In the genomic region with DNA sequence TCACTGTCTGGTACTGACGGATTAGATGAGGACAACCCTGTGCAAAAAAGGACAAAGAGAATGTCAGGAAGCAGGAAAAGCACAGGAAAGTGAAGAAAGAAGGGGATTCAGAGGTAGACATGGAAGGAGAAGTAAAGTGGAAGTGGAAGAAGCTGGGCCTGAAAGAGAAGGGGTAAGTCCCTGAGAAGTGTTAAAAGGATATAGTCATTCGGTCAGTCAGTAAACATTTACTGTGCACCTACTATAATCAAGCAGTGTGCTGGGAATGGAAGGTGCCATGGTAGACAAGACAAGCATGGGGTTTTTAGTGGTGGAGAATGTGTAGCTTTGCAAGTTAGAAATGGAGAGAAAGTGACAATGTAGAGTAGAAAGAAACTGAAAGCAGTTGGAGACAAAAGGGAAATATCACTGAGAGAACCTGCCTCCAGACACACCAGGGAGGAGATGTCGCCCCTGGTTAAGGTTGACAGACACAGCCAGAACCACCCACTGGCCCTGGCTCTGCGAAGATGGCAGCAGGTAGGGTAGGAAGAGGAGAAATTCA, we compare ENCODE assay signal across 1 cellular context.
TF ChIP-seq lines count a peak whose summit lies in the region.

No MANE protein-coding gene starts in this region.

TF ChIP-seq in HEK293, 187 proteins besides CTCF, POLR2A, EP300 and RAD21 (continued from another document):
- TF ChIP-seq, protein P1, sequence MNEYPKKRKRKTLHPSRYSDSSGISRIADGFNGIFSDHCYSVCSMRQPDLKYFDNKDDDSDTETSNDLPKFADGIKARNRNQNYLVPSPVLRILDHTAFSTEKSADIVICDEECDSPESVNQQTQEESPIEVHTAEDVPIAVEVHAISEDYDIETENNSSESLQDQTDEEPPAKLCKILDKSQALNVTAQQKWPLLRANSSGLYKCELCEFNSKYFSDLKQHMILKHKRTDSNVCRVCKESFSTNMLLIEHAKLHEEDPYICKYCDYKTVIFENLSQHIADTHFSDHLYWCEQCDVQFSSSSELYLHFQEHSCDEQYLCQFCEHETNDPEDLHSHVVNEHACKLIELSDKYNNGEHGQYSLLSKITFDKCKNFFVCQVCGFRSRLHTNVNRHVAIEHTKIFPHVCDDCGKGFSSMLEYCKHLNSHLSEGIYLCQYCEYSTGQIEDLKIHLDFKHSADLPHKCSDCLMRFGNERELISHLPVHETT (tag by site-specific recombination; IDR thresholded peaks at IDR 0.05): no peak
- no peak for TF ChIP-seq ZNF169 (tag by site-specific recombination; IDR thresholded peaks at IDR 0.05)
